ENCODE assay signal across 8 cellular contexts in genomic region chr16:77212736-77213541, GRCh38. TPM values are rescaled to one million over a fixed set of nuclear protein-coding genes. Genes with fewer than 3 reads are reported as not detected.
DNase-seq lines count a peak whose midpoint lies in the region; ATAC-seq and TF ChIP-seq lines count a peak whose summit lies in the region.

No MANE protein-coding gene starts in this region.

- no peak for TF ChIP-seq CTCF in esophagus squamous epithelium (IDR thresholded peaks at IDR 0.05)
- TF ChIP-seq CTCF in neural progenitor cell (IDR thresholded peaks at IDR 0.05) = no peak

- peaks cover 2% of the 10 kb centered on the region for H3K27me3 Mint-ChIP-seq in neural progenitor cell (ENCODE audit: insufficient read depth, low read depth)

- peaks cover 15% of the 10 kb centered on the region for H3K4me1 Mint-ChIP-seq in neural progenitor cell

- H3K9me3 Mint-ChIP-seq in neural progenitor cell = peaks cover 4% of the 10 kb centered on the region

- H3K27me3 ChIP-seq in esophagus squamous epithelium (peaks cover 0 to 6% (median 0%) of the 10 kb centered on the region in 4 donors), neural progenitor cell (no peaks in the 10 kb centered on the region), thymus (ENCODE audit: control insufficient read depth, insufficient read depth) (no peaks in the 10 kb centered on the region)

- 20 to 64% methylated on average over 2 to 15 of the region's 62 CpGs for WGBS in esophagus squamous epithelium, 2 donors
- 24% methylated on average over 62 of the region's 62 CpGs for WGBS in thymus

- H3K4me3 ChIP-seq in esophagus squamous epithelium (peak overlapping the region; percentile 54 to 74 (median 68)), neural progenitor cell (peak overlapping the region; percentile 84), thymus (ENCODE audit: low read length) (peak overlapping the region; percentile 70)

- peaks cover 12 to 26% (median 12%) of the 10 kb centered on the region in 3 donors for H3K4me1 ChIP-seq in esophagus squamous epithelium
- H3K4me1 ChIP-seq in neural progenitor cell = peaks cover 5% of the 10 kb centered on the region
- no peaks in the 10 kb centered on the region for H3K4me1 ChIP-seq in thymus (ENCODE audit: control insufficient read depth, insufficient read depth, low read length)

- H3K36me3 ChIP-seq in esophagus squamous epithelium (no peaks in the 10 kb centered on the region), neural progenitor cell (no peaks in the 10 kb centered on the region), thymus (ENCODE audit: control insufficient read depth, insufficient read depth) (no peaks in the 10 kb centered on the region)

- H3F3A ChIP-seq in neural progenitor cell (ENCODE audit: low read depth) = peaks cover 9% of the 10 kb centered on the region

- peak overlapping the region; percentile 92 for H3K4me3 Mint-ChIP-seq in neural progenitor cell

- intact Hi-C loops in esophagus squamous epithelium (cut with DNase I) = no loop called here

- peaks cover 17% of the 10 kb centered on the region for H3K36me3 Mint-ChIP-seq in neural progenitor cell

- peak; percentile 65 for ATAC-seq in GM18870 (IDR thresholded peaks at IDR 0.05; ENCODE audit: unreplicated experiment)
- ATAC-seq in HG03108 (IDR thresholded peaks at IDR 0.05; ENCODE audit: unreplicated experiment) = peak; percentile 71

- H2AFZ ChIP-seq in neural progenitor cell (replicated peaks) = peak overlapping the region; percentile 58

- no peak overlapping the region for H3K27ac Mint-ChIP-seq in neural progenitor cell

- no peaks in the 10 kb centered on the region for H3K79me2 ChIP-seq in neural progenitor cell (ENCODE audit: low read depth)

- H4K20me1 ChIP-seq in neural progenitor cell (ENCODE audit: low read depth) = no peaks in the 10 kb centered on the region

- H3K4me2 ChIP-seq in neural progenitor cell = peak overlapping the region; percentile 91

- H3K9me3 ChIP-seq in esophagus squamous epithelium (no peaks in the 10 kb centered on the region), neural progenitor cell (ENCODE audit: low read depth) (no peaks in the 10 kb centered on the region), thymus (ENCODE audit: control insufficient read depth) (no peaks in the 10 kb centered on the region)

- TF ChIP-seq POLR2A in esophagus squamous epithelium (IDR thresholded peaks at IDR 0.05) = peak in 1 of 4 donors; percentile 42

- H3K27ac ChIP-seq in esophagus squamous epithelium (peak overlapping the region; percentile 68 to 83 (median 80)), neural progenitor cell (no peak overlapping the region), thymus (ENCODE audit: low read depth) (peak overlapping the region; percentile 84)

- in situ Hi-C loops in ACHN (cut with HindIII; ENCODE audit: low pct_ligation_motif_present, low pct_unique_long_range_greater_than_20kb, low sequenced_read_pairs) = no loop called here

- DNase-seq in ACHN (peak; percentile 82), NCI-H82 (lab: John Stamatoyannopoulos, UW) (peak; percentile 75), activated T-cell treated with anti-CD3 and anti-CD28 coated beads for 1 hour (ENCODE audit: low read depth) (peak; percentile 69), esophagus squamous epithelium (lab: John Stamatoyannopoulos, UW) (no peak), neural progenitor cell (ENCODE audit: low spot score) (peak; percentile 74)

- H3K9ac ChIP-seq in neural progenitor cell = peak overlapping the region; percentile 30

RNA-seq across cellular contexts. Expression of gene SYCE1L, which starts 13.7 kb away (rescaled TPM):
- total RNA-seq in esophagus squamous epithelium (1 to 10 TPM in 1 of 4 donors, under 1 TPM in 1, not detected in 2; 0.76 to 1.1 TPM), neural progenitor cell (ENCODE audit: low replicate concordance) (2.5 and 4.2 TPM in 2 replicates)
- 15.6 TPM for polyA plus RNA-seq in thymus

RNA-seq across cellular contexts. Expression of gene MON1B, which starts 21.9 kb away (rescaled TPM):
- total RNA-seq in esophagus squamous epithelium (10 to 100 TPM; 11.8 to 25.9 (median 19.0) TPM), neural progenitor cell (ENCODE audit: low replicate concordance) (9.1 and 10.8 TPM in 2 replicates)
- polyA plus RNA-seq in thymus = 14.3 TPM
